ENCODE assay signal across 18 cellular contexts in the genomic region with DNA sequence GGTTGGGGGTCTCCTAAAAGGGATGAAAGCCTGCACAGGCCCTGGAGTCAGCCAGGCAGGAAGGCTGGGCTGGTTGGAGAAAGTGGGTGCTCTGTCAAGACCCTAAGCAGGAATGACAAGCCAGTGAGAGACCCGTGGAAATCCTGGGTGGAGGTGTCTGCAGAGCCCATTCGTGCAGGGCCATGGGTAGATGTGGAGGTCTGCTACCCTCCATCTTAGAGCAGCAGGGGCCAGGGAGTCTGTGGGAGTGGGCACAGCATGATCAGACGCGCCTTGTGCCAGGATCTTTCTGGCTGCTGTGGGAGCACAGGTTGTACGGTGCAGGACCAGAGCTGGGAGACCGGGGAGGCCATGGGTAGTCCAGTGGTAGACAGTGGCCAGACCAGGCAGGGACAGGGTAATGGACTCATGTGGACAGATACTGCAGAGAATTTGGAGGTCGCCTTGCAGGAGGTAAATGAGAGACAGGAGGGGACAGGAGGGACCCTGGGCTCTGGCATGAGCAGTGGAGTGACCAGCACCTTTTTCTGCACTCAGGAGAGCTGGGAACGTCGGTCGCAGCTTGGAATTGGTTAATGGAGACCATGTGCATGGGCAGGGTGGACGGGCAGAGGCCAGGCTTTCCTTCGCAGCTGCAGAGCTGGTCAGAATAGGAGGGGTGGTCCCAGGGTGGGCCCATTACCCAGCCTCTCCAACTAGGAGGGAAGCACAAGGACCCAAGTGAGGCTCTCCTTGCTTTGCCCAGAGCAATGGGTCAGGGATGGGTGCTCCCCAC.
DNase-seq lines count a peak whose midpoint lies in the region; ATAC-seq and TF ChIP-seq lines count a peak whose summit lies in the region.
"Had no signal": no experiment of that assay in that cellular context is flagged by ENCODE, and none has a peak within 500 bp of the region (broad histone marks: within the 10 kb centered on the region; RNA-seq: fewer than 3 reads in every experiment).

No MANE protein-coding gene starts in this region.

- TF ChIP-seq POLR2A in upper lobe of left lung (IDR thresholded peaks at IDR 0.05), result no peak

- no peaks in the 10 kb centered on the region for H3K36me3 ChIP-seq in upper lobe of left lung
- H3K36me3 ChIP-seq: BLaER1 treated with 17β-estradiol and CSF1 and Interleukin-3, amounts not matched to agents 10 nM and 100 nM had no signal

- 84 to 94% methylated on average over 10 to 12 of the region's 12 CpGs for WGBS in upper lobe of left lung, 2 donors

- peaks cover 9% of the 10 kb centered on the region for H3K27me3 Mint-ChIP-seq in stimulated activated naive CD8-positive, alpha-beta T cell treated with anti-CD3 and anti-CD28 coated beads, Interleukin-15, amount 100 ng/mL, for 72 hours

- no peak overlapping the region for H3K4me3 ChIP-seq in upper lobe of left lung
- H3K4me3 ChIP-seq: BLaER1 treated with 17β-estradiol and CSF1 and Interleukin-3, amounts not matched to agents 10 nM and 100 nM had no signal

- H3K4me1 ChIP-seq in upper lobe of left lung, result no peaks in the 10 kb centered on the region

- no peaks in the 10 kb centered on the region for H3K9me3 ChIP-seq in upper lobe of left lung
- H3K9me3 ChIP-seq: BLaER1 treated with 17β-estradiol and CSF1 and Interleukin-3, amounts not matched to agents 10 nM and 100 nM had no signal

- no peaks in the 10 kb centered on the region for H3K27me3 ChIP-seq in upper lobe of left lung
- H3K27me3 ChIP-seq: BLaER1 treated with 17β-estradiol and CSF1 and Interleukin-3, amounts not matched to agents 10 nM and 100 nM had no signal

- H3K27ac Mint-ChIP-seq in stimulated activated naive CD8-positive, alpha-beta T cell treated with anti-CD3 and anti-CD28 coated beads, Interleukin-15, amount 100 ng/mL, for 72 hours, result peak overlapping the region; percentile 29 to 73
- H3K27ac Mint-ChIP-seq: B cell; CD8-positive, alpha-beta T cell; HFFc6 had no signal

- H3K9me3 Mint-ChIP-seq in stimulated activated naive CD8-positive, alpha-beta T cell treated with anti-CD3 and anti-CD28 coated beads, Interleukin-15, amount 100 ng/mL, for 72 hours, result no peaks in the 10 kb centered on the region
- H3K9me3 Mint-ChIP-seq: CD8-positive, alpha-beta T cell; HFFc6 had no signal

- H3K4me3 Mint-ChIP-seq in stimulated activated naive CD8-positive, alpha-beta T cell treated with anti-CD3 and anti-CD28 coated beads, Interleukin-15, amount 100 ng/mL, for 72 hours, result no peak overlapping the region
- H3K4me3 Mint-ChIP-seq: B cell; CD8-positive, alpha-beta T cell; HFFc6 had no signal

- TF ChIP-seq CTCF in upper lobe of left lung (IDR thresholded peaks at IDR 0.05), result no peak

- H3K4me1 Mint-ChIP-seq in stimulated activated naive CD8-positive, alpha-beta T cell treated with anti-CD3 and anti-CD28 coated beads, Interleukin-15, amount 100 ng/mL, for 72 hours, result no peaks in the 10 kb centered on the region
- H3K4me1 Mint-ChIP-seq: B cell had no signal

- intact Hi-C loops in posterior vena cava (cut with DNase I), result no loop called here

- TF ChIP-seq EP300 in upper lobe of left lung (IDR thresholded peaks at IDR 0.05), result no peak

- no peak overlapping the region for H3K27ac ChIP-seq in upper lobe of left lung
- H3K27ac ChIP-seq: BLaER1 treated with 17β-estradiol and CSF1 and Interleukin-3, amounts not matched to agents 10 nM and 100 nM; HL-60 had no signal

- no peak for ATAC-seq in stimulated activated naive CD8-positive, alpha-beta T cell treated with anti-CD3 and anti-CD28 coated beads, Interleukin-15, amount 100 ng/mL, for 72 hours
- no peak for ATAC-seq in stimulated activated naive CD8-positive, alpha-beta T cell treated with anti-CD3 and anti-CD28 coated beads, Interleukin-15, Interleukin-2, amounts not matched to agents 100 U/mL and 50 U/mL, for 24 hours
- ATAC-seq in upper lobe of left lung (ENCODE audit: low FRiP score in 2 of 2), result peak; percentile 11 to 32
- ATAC-seq: CD8-positive, alpha-beta T cell; HCT116 had no signal

- no peak for DNase-seq in stimulated activated naive CD8-positive, alpha-beta T cell treated with anti-CD3 and anti-CD28 coated beads, Interleukin-15, amount 100 ng/mL, for 72 hours
- DNase-seq in stimulated activated naive CD8-positive, alpha-beta T cell treated with anti-CD3 and anti-CD28 coated beads, Interleukin-15, Interleukin-2, amounts not matched to agents 100 U/mL and 50 U/mL, for 24 hours, result no peak
- DNase-seq in posterior vena cava (ENCODE audit: low spot score) (peak; percentile 56), upper lobe of left lung (no peak), SIG-M5 treated with dmso at 0.1 percent for 504 hours (lab: John Stamatoyannopoulos, UW; ENCODE audit: unreplicated experiment) (no peak), NCI-H187 treated with DMSO at 0.1 percent for 48 hours (lab: John Stamatoyannopoulos, UW) (no peak), T1000 (lab: John Stamatoyannopoulos, UW) (no peak)
- DNase-seq: Calu3; CD8-positive, alpha-beta T cell; DMS79 treated with DMSO at 0.1 percent for 48 hours; GF-D8; GOT3; H7; HFFc6 had no signal

Comparison
In these comparisons a context has a peak if more than half of its experiments do, and no peak if none do; other contexts are left out.
1. ATAC-seq: peak in upper lobe of left lung (2 of 2); none in stimulated activated naive CD8-positive, alpha-beta T cell treated with anti-CD3 and anti-CD28 coated beads, Interleukin-15, amount 100 ng/mL, for 72 hours (single experiment) and stimulated activated naive CD8-positive, alpha-beta T cell treated with anti-CD3 and anti-CD28 coated beads, Interleukin-15, Interleukin-2, amounts not matched to agents 100 U/mL and 50 U/mL, for 24 hours (single experiment).